28 cellular contexts compared by ENCODE assay signal in the genomic region with DNA sequence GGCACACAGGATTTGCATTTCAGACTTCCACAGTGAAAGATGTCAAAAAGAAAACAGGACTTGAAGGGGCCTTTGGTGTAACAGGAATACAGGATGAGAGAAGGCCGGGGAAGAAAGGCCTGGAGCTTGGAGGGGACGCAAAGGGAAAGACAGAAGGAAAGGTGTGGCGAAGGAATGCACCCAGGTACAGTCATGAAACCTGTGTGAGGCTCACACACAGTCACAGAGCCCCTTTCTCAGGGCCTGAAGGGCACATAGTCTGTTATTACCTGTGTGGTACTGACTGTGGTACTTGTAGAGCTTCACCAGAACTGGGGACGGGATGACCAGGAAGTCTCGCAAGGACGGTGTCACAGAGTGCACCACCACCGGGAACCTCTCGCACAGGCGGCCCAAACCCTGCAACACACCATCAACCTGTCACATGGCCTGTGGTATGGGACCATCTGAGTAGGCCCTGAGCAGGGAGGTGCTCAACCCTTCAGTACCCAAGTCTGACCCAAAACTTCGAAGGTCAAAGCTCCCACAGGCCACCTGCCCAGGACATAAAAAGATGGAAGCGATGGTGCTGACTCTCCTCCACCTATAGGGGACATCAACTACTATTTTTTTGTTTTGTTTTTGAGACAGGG. TPM values are rescaled to one million over a fixed set of nuclear protein-coding genes. Genes with fewer than 3 reads are reported as not detected.
"Had no signal": no experiment of that assay in that cellular context is flagged by ENCODE, and none has a peak within 500 bp of the region (broad histone marks: within the 10 kb centered on the region; RNA-seq: fewer than 3 reads in every experiment).

No MANE protein-coding gene starts in this region.

- H3K4me2 ChIP-seq: hepatocyte, neural progenitor cell, smooth muscle cell had no signal

- H2AFZ ChIP-seq: hepatocyte, neural progenitor cell had no signal

- H3K27ac Mint-ChIP-seq: endodermal cell; memory B cell; natural killer cell treated with Interleukin-12 subunit alpha and Interleukin-12 subunit beta and Interleukin-15 and Interleukin-18, amount 100 ng/mL, for 72 hours; neural progenitor cell; stimulated activated memory B cell treated with anti-CD40 and anti-IgM and Interleukin-4, amounts not matched to agents 10 μg/mL and 1 μg/mL and 100 μg/mL, for 72 hours; stimulated activated naive CD8-positive, alpha-beta T cell treated with anti-CD3 and anti-CD28 coated beads, Interleukin-15, Interleukin-2, amounts not matched to agents 100 ng/mL and 50 ng/mL, for 24 hours had no signal

- FAIRE-seq: colon, kidney had no signal

- H3K4me1 ChIP-seq: esophagus muscularis mucosa, foreskin keratinocyte, gastroesophageal sphincter, heart left ventricle, neural progenitor cell, prostate gland, right atrium auricular region, tibial nerve, upper lobe of left lung had no signal

- H3K9me3 ChIP-seq: esophagus muscularis mucosa, gastroesophageal sphincter, heart left ventricle, prostate gland, right atrium auricular region, thoracic aorta, tibial nerve, upper lobe of left lung had no signal

- ATAC-seq: foreskin keratinocyte; gastroesophageal sphincter; natural killer cell treated with Interleukin-12 subunit alpha and Interleukin-12 subunit beta and Interleukin-15 and Interleukin-18, amount 100 ng/mL, for 72 hours; stimulated activated memory B cell treated with anti-CD40 and anti-IgM and Interleukin-4, amounts not matched to agents 10 μg/mL and 1 μg/mL and 100 μg/mL, for 72 hours had no signal

- H3K4me3 Mint-ChIP-seq: endodermal cell; memory B cell; naive B cell; natural killer cell treated with Interleukin-12 subunit alpha and Interleukin-12 subunit beta and Interleukin-15 and Interleukin-18, amount 100 ng/mL, for 72 hours; neural progenitor cell; stimulated activated memory B cell treated with anti-CD40 and anti-IgM and Interleukin-4, amounts not matched to agents 10 μg/mL and 1 μg/mL and 100 μg/mL, for 72 hours; stimulated activated naive CD8-positive, alpha-beta T cell treated with anti-CD3 and anti-CD28 coated beads, Interleukin-15, Interleukin-2, amounts not matched to agents 100 ng/mL and 50 ng/mL, for 24 hours had no signal

- H3K36me3 ChIP-seq: neural progenitor cell had no signal

- H3K4me1 Mint-ChIP-seq: memory B cell; stimulated activated memory B cell treated with anti-CD40 and anti-IgM and Interleukin-4, amounts not matched to agents 10 μg/mL and 1 μg/mL and 100 μg/mL, for 72 hours had no signal

- H3K79me2 ChIP-seq: hepatocyte had no signal

- H3K27ac ChIP-seq: epithelial cell of prostate, esophagus muscularis mucosa, foreskin keratinocyte, gastroesophageal sphincter, heart left ventricle, hepatocyte, neural progenitor cell, prostate gland, right atrium auricular region, thoracic aorta, tibial nerve, upper lobe of left lung had no signal

- H3K27me3 ChIP-seq: dorsolateral prefrontal cortex, esophagus muscularis mucosa, foreskin keratinocyte, gastroesophageal sphincter, heart left ventricle, hepatocyte, neural progenitor cell, right atrium auricular region, tibial nerve, upper lobe of left lung had no signal

- H3K27me3 Mint-ChIP-seq: memory B cell; naive B cell; natural killer cell treated with Interleukin-12 subunit alpha and Interleukin-12 subunit beta and Interleukin-15 and Interleukin-18, amount 100 ng/mL, for 72 hours; stimulated activated memory B cell treated with anti-CD40 and anti-IgM and Interleukin-4, amounts not matched to agents 10 μg/mL and 1 μg/mL and 100 μg/mL, for 72 hours; stimulated activated naive CD8-positive, alpha-beta T cell treated with anti-CD3 and anti-CD28 coated beads, Interleukin-15, Interleukin-2, amounts not matched to agents 100 ng/mL and 50 ng/mL, for 24 hours had no signal

- H3K9ac ChIP-seq: neural progenitor cell had no signal

- DNase-seq: effector CD4-positive, alpha-beta T cell; foreskin keratinocyte; kidney; naive B cell; stimulated activated CD4-positive, alpha-beta T cell treated with anti-CD3 and anti-CD28 coated beads, Interleukin-4, amount 100 ng/mL, for 24 hours; upper lobe of left lung had no signal

- H3K9me3 Mint-ChIP-seq: endodermal cell; memory B cell; naive B cell; natural killer cell treated with Interleukin-12 subunit alpha and Interleukin-12 subunit beta and Interleukin-15 and Interleukin-18, amount 100 ng/mL, for 72 hours; neural progenitor cell; stimulated activated memory B cell treated with anti-CD40 and anti-IgM and Interleukin-4, amounts not matched to agents 10 μg/mL and 1 μg/mL and 100 μg/mL, for 72 hours; stimulated activated naive CD8-positive, alpha-beta T cell treated with anti-CD3 and anti-CD28 coated beads, Interleukin-15, Interleukin-2, amounts not matched to agents 100 ng/mL and 50 ng/mL, for 24 hours had no signal

- H3K4me3 ChIP-seq: dorsolateral prefrontal cortex, esophagus muscularis mucosa, gastroesophageal sphincter, heart left ventricle, hepatocyte, lung, neural progenitor cell, prostate gland, right atrium auricular region, smooth muscle cell, thoracic aorta, tibial nerve, upper lobe of left lung had no signal

RNA-seq across cellular contexts. Expression of gene SERPIND1, which starts 29.1 kb away (rescaled TPM):
- total RNA-seq: endodermal cell, fibroblast of lung, foreskin keratinocyte, kidney, mononuclear cell, osteocyte, prostate gland, smooth muscle cell, thoracic aorta had no signal
- polyA plus RNA-seq: foreskin keratinocyte had no signal
